Comparison of ENCODE assay signal across 8 cellular contexts in genomic region chr9:109118802-109119438, GRCh38. TPM values are rescaled to one million over a fixed set of nuclear protein-coding genes. Genes with fewer than 3 reads are reported as not detected.
DNase-seq lines count a peak whose midpoint lies in the region; ATAC-seq and TF ChIP-seq lines count a peak whose summit lies in the region.

No MANE protein-coding gene starts in this region.

- H3K9me3 ChIP-seq in AG04450 (ENCODE audit: control insufficient read depth, insufficient read depth, low read length) = no peaks in the 10 kb centered on the region; the same call in 1 of the 2 replicates
- no peaks in the 10 kb centered on the region for H3K9me3 ChIP-seq in iPS DF 6.9 (ENCODE audit: control insufficient read depth, insufficient read depth, low read length)
- no peaks in the 10 kb centered on the region for H3K9me3 ChIP-seq in skeletal muscle tissue (ENCODE audit: control insufficient read depth in 3 of 3, low read length in 3 of 3)

- WGBS in iPS DF 6.9 (ENCODE audit: insufficient coverage, insufficient read length) = no CpG with 5 or more reads among the region's 29 CpGs

- POLR2A ChIA-PET in AG04450 (lab: Yijun Ruan, JAX) = interaction anchor here (0.6 to 3.7 kb wide), 3 partner anchors 10 to 107 kb away, joined by 5 to 22 read pairs (median 6); no protein-coding TSS in a partner anchor

- DNase-seq in AG04450 (ENCODE audit: low read depth, low spot score) = no peak
- DNase-seq in activated naive CD4-positive, alpha-beta T cell treated with anti-CD3 and anti-CD28 coated beads, Interleukin-2, amount 10 ng/mL, durations not matched to agents 7 days and 5 days = peak; percentile 27
- no peak for DNase-seq in iPS DF 6.9 (ENCODE audit: low read depth, low spot score)
- DNase-seq in GOT3 (lab: John Stamatoyannopoulos, UW) = no peak
- DNase-seq in HT-29 (ENCODE audit: low spot score) = no peak

- H3K4me1 Mint-ChIP-seq in activated naive CD4-positive, alpha-beta T cell treated with anti-CD3 and anti-CD28 coated beads, Interleukin-2, amount 10 ng/mL, durations not matched to agents 7 days and 5 days = peaks cover 60% of the 10 kb centered on the region

- no peaks in the 10 kb centered on the region for H3K27me3 Mint-ChIP-seq in activated naive CD4-positive, alpha-beta T cell treated with anti-CD3 and anti-CD28 coated beads, Interleukin-2, amount 10 ng/mL, durations not matched to agents 7 days and 5 days

- H3K27me3 ChIP-seq in AG04450 (ENCODE audit: control insufficient read depth, insufficient read depth, low read length) (no peaks in the 10 kb centered on the region), iPS DF 6.9 (ENCODE audit: control insufficient read depth, insufficient read depth, low read length) (no peaks in the 10 kb centered on the region), skeletal muscle tissue (ENCODE audit: control insufficient read depth in 3 of 3, insufficient read depth in 3 of 3, low read length in 3 of 3) (no peaks in the 10 kb centered on the region)

- CTCF ChIA-PET in AG04450 (lab: Charles Lee) = interaction anchor here (0.7 to 1.6 kb wide), 3 partner anchors 10 to 203 kb away, joined by 3 to 5 read pairs (median 3); no protein-coding TSS in a partner anchor
- CTCF ChIA-PET in activated naive CD4-positive, alpha-beta T cell treated with anti-CD3 and anti-CD28 coated beads, Interleukin-2, amount 10 ng/mL, durations not matched to agents 7 days and 5 days (lab: Charles Lee) = interaction anchor here (0.7 to 1.9 kb wide), 6 partner anchors 10 to 107 kb away, joined by 3 to 9 read pairs (median 4); no protein-coding TSS in a partner anchor

- H3K36me3 ChIP-seq in iPS DF 6.9 (ENCODE audit: control insufficient read depth, insufficient read depth, low read length) (no peaks in the 10 kb centered on the region), skeletal muscle tissue (ENCODE audit: control insufficient read depth in 3 of 3, insufficient read depth in 3 of 3, low read length in 3 of 3) (no peaks in the 10 kb centered on the region)

- peak; percentile 15 for ATAC-seq in HG03025 (IDR thresholded peaks at IDR 0.05; ENCODE audit: low FRiP score, unreplicated experiment)
- ATAC-seq in GM21390 (IDR thresholded peaks at IDR 0.05; ENCODE audit: unreplicated experiment) = no peak

- H3K27ac Mint-ChIP-seq in activated naive CD4-positive, alpha-beta T cell treated with anti-CD3 and anti-CD28 coated beads, Interleukin-2, amount 10 ng/mL, durations not matched to agents 7 days and 5 days = peak overlapping the region; percentile 90

- peak overlapping the region; percentile 97 for H3K4me3 Mint-ChIP-seq in activated naive CD4-positive, alpha-beta T cell treated with anti-CD3 and anti-CD28 coated beads, Interleukin-2, amount 10 ng/mL, durations not matched to agents 7 days and 5 days

- H3K27ac ChIP-seq in AG04450 (ENCODE audit: low read depth, low read length) (no peak overlapping the region), iPS DF 6.9 (ENCODE audit: low read length) (no peak overlapping the region), skeletal muscle tissue (ENCODE audit: low read depth, low read length) (peak overlapping the region; percentile 65)

- no peak for TF ChIP-seq CTCF in AG04450 (IDR thresholded peaks at IDR 0.05; ENCODE audit: low read depth, low read length)

- peak overlapping the region; percentile 87 for H3K4me3 ChIP-seq in AG04450 (ENCODE audit: low read depth, low read length)
- H3K4me3 ChIP-seq in iPS DF 6.9 (ENCODE audit: low read length) = peak overlapping the region; percentile 83
- peak overlapping the region; percentile 76 to 95 (median 92) for H3K4me3 ChIP-seq in skeletal muscle tissue (ENCODE audit: low read length in 3 of 3)

- H3K36me3 Mint-ChIP-seq in activated naive CD4-positive, alpha-beta T cell treated with anti-CD3 and anti-CD28 coated beads, Interleukin-2, amount 10 ng/mL, durations not matched to agents 7 days and 5 days = peaks cover 31% of the 10 kb centered on the region

- H3K4me1 ChIP-seq in iPS DF 6.9 (ENCODE audit: control insufficient read depth, insufficient read depth, low read length) (peaks cover 3% of the 10 kb centered on the region; the same call in 1 of the 2 replicates), skeletal muscle tissue (ENCODE audit: control insufficient read depth in 3 of 3, insufficient read depth in 3 of 3, low read length in 3 of 3) (peaks cover 40 to 45% (median 43%) of the 10 kb centered on the region in 3 donors)

- H3K9ac ChIP-seq in skeletal muscle tissue (ENCODE audit: low read depth in 1 of 3, low read length in 3 of 3) = peak overlapping the region; percentile 70 to 92 (median 92)

- no peaks in the 10 kb centered on the region for H3K9me3 Mint-ChIP-seq in activated naive CD4-positive, alpha-beta T cell treated with anti-CD3 and anti-CD28 coated beads, Interleukin-2, amount 10 ng/mL, durations not matched to agents 7 days and 5 days

RNA-seq across cellular contexts. Expression of gene TMEM245, which starts 0.8 kb away (rescaled TPM):
- 36.1 and 42.0 TPM in 2 replicates for polyA plus RNA-seq in AG04450 (2011; rRNA removed)
- polyA minus RNA-seq in AG04450 (2011; rRNA and poly(A)+ RNA removed) = 61.9 and 67.3 TPM in 2 replicates
- total RNA-seq in skeletal muscle tissue = 62.6 TPM
- 14.8 and 17.1 TPM in 2 replicates for total RNA-seq in HT-29 (2014; rRNA removed; shearing (Covaris generic))

RNA-seq across cellular contexts. Expression of gene FRRS1L, which starts 48.1 kb away (rescaled TPM):
- 0.10 and 0.14 TPM in 2 replicates for polyA plus RNA-seq in AG04450 (2011; rRNA removed)
- polyA minus RNA-seq in AG04450 (2011; rRNA and poly(A)+ RNA removed) = 0.09 TPM in 1 of 2 replicates, not detected in the other
- 1.0 TPM for total RNA-seq in skeletal muscle tissue
- not detected in 2 replicates for total RNA-seq in HT-29 (2014; rRNA removed; shearing (Covaris generic))
